9 cellular contexts compared by ENCODE assay signal in genomic region chr10:96758423-96758822, GRCh38. TPM values are rescaled to one million over a fixed set of nuclear protein-coding genes. Genes with fewer than 3 reads are reported as not detected.
DNase-seq lines count a peak whose midpoint lies in the region; ATAC-seq and TF ChIP-seq lines count a peak whose summit lies in the region.
"Had no signal": no experiment of that assay in that cellular context is flagged by ENCODE, and none has a peak within 500 bp of the region (broad histone marks: within the 10 kb centered on the region; RNA-seq: fewer than 3 reads in every experiment).

No MANE protein-coding gene starts in this region.

- H3K4me1 ChIP-seq in gastroesophageal sphincter (no peaks in the 10 kb centered on the region), SK-N-SH (ENCODE audit: control insufficient read depth in 1 of 2, insufficient read depth in 2 of 2, low read depth in 1 of 2, low read length in 1 of 2) (no peaks in the 10 kb centered on the region), tibial nerve (no peaks in the 10 kb centered on the region), esophagus muscularis mucosa (no peaks in the 10 kb centered on the region)

- H3K4me2 ChIP-seq in SK-N-SH: no peak overlapping the region

- H3K27me3 ChIP-seq in HL-60 (ENCODE audit: insufficient read depth, poor library complexity, severe bottlenecking): no peaks in the 10 kb centered on the region
- H3K27me3 ChIP-seq in gastroesophageal sphincter: peaks cover 6% of the 10 kb centered on the region
- H3K27me3 ChIP-seq in SK-N-SH (ENCODE audit: insufficient read depth): no peaks in the 10 kb centered on the region; the same call in 1 of the 2 replicates
- H3K27me3 ChIP-seq in tibial nerve: no peaks in the 10 kb centered on the region
- H3K27me3 ChIP-seq in esophagus muscularis mucosa: no peaks in the 10 kb centered on the region

- no peaks in the 10 kb centered on the region for H3F3A ChIP-seq in SK-N-SH (replicated peaks; ENCODE audit: insufficient read depth)

- POLR2A ChIA-PET in SK-N-SH (lab: Yijun Ruan, JAX): no interaction called here

- TF ChIP-seq POLR2A in gastroesophageal sphincter (IDR thresholded peaks at IDR 0.05) (no peak), tibial nerve (IDR thresholded peaks at IDR 0.05) (no peak), esophagus muscularis mucosa (IDR thresholded peaks at IDR 0.05; ENCODE audit: low read depth) (no peak)

- TF ChIP-seq RAD21 in SK-N-SH (IDR thresholded peaks at IDR 0.05; ENCODE audit: low read length): no peak

- H3K36me3 ChIP-seq in gastroesophageal sphincter (no peaks in the 10 kb centered on the region), SK-N-SH (replicated peaks in 1 of 2; ENCODE audit: control insufficient read depth in 1 of 2, insufficient read depth in 2 of 2, low read length in 1 of 2) (no peaks in the 10 kb centered on the region), tibial nerve (no peaks in the 10 kb centered on the region), esophagus muscularis mucosa (no peaks in the 10 kb centered on the region)

- intact Hi-C loops in esophagus muscularis mucosa (cut with DNase I): no loop called here

- no peaks in the 10 kb centered on the region for H3K9me2 ChIP-seq in SK-N-SH

- no peaks in the 10 kb centered on the region for H3K79me2 ChIP-seq in SK-N-SH (ENCODE audit: insufficient read depth)

- no peaks in the 10 kb centered on the region for H3K9me3 ChIP-seq in gastroesophageal sphincter
- no peaks in the 10 kb centered on the region for H3K9me3 ChIP-seq in SK-N-SH
- no peaks in the 10 kb centered on the region for H3K9me3 ChIP-seq in tibial nerve
- no peaks in the 10 kb centered on the region for H3K9me3 ChIP-seq in esophagus muscularis mucosa

- peak; percentile 90 for ATAC-seq in GM18498 (IDR thresholded peaks at IDR 0.05; ENCODE audit: unreplicated experiment)
- peak; percentile 92 for ATAC-seq in GM21447 (IDR thresholded peaks at IDR 0.05; ENCODE audit: unreplicated experiment)
- peak; percentile 41 for ATAC-seq in gastroesophageal sphincter

- DNase-seq in HL-60 (ENCODE audit: low read depth in 1 of 2, low spot score in 1 of 2) (peak in 1 of 2 experiments; percentile 69), SK-N-SH (no peak), tibial nerve (ENCODE audit: low spot score in 2 of 2) (no peak), SHP77 treated with DMSO at 0.1 percent for 48 hours (lab: John Stamatoyannopoulos, UW) (no peak), esophagus muscularis mucosa (ENCODE audit: extremely low spot score) (no peak)
- DNase-seq: kidney had no signal

- no peaks in the 10 kb centered on the region for H4K20me1 ChIP-seq in SK-N-SH (ENCODE audit: insufficient read depth)

- CTCF ChIA-PET in SK-N-SH (lab: Yijun Ruan, JAX): interaction anchor here (1.2 to 1.3 kb wide), 2 partner anchors 267 to 383 kb away, joined by 4 to 5 read pairs; no protein-coding TSS in a partner anchor

- no peak for TF ChIP-seq EP300 in gastroesophageal sphincter (IDR thresholded peaks at IDR 0.05)
- TF ChIP-seq EP300 in SK-N-SH (IDR thresholded peaks at IDR 0.05; ENCODE audit: borderline replicate concordance in 1 of 2, low read depth in 1 of 2, low read length in 1 of 2): no peak
- TF ChIP-seq EP300 in tibial nerve (IDR thresholded peaks at IDR 0.05): peak in 1 of 2 donors; percentile 43
- TF ChIP-seq EP300 in esophagus muscularis mucosa (IDR thresholded peaks at IDR 0.05): no peak

- H3K4me3 ChIP-seq in HL-60 (replicated peaks; ENCODE audit: insufficient read depth, low read length): no peak overlapping the region
- no peak overlapping the region for H3K4me3 ChIP-seq in gastroesophageal sphincter
- H3K4me3 ChIP-seq in SK-N-SH (ENCODE audit: low read depth in 2 of 2, low read length in 1 of 2): no peak overlapping the region
- H3K4me3 ChIP-seq in tibial nerve: no peak overlapping the region
- H3K4me3 ChIP-seq in esophagus muscularis mucosa: no peak overlapping the region

- H2AFZ ChIP-seq in SK-N-SH (ENCODE audit: low read depth): no peak overlapping the region

- H3K9ac ChIP-seq in SK-N-SH: no peak overlapping the region

- TF ChIP-seq CTCF in HL-60 (IDR thresholded peaks at IDR 0.05; ENCODE audit: insufficient read depth, low read length) (no peak), gastroesophageal sphincter (IDR thresholded peaks at IDR 0.05) (no peak), SK-N-SH (IDR thresholded peaks at IDR 0.05) (no peak), tibial nerve (IDR thresholded peaks at IDR 0.05) (no peak), esophagus muscularis mucosa (IDR thresholded peaks at IDR 0.05) (no peak)

- H3K27ac ChIP-seq in HL-60 (replicated peaks) (0 out of 2 replicates have a peak overlapping the region, but pooled peaks have one; percentile 11), gastroesophageal sphincter (no peak overlapping the region), SK-N-SH (ENCODE audit: low read depth in 2 of 2, low read length in 1 of 2) (no peak overlapping the region), tibial nerve (no peak overlapping the region), esophagus muscularis mucosa (replicated peaks in 1 of 4) (no peak overlapping the region)

- 43 to 67% methylated on average over 1 of the region's 1 CpG for WGBS in gastroesophageal sphincter (ENCODE audit: low coverage in 1 of 2), 2 donors
- 70% methylated on average over 1 of the region's 1 CpG for WGBS in SK-N-SH (ENCODE audit: low lambda C conversion rate)
- 50 to 56% methylated on average over 1 of the region's 1 CpG for WGBS in tibial nerve, 2 donors
- WGBS in esophagus muscularis mucosa: 33% methylated on average over 1 of the region's 1 CpG

TF ChIP-seq in SK-N-SH, 30 proteins besides CTCF, POLR2A, EP300 and RAD21:
- TF ChIP-seq NRF1 (IDR thresholded peaks at IDR 0.05; ENCODE audit: low read depth, low read length): no peak
- TF ChIP-seq FOXJ3 (CRISPR knock-in tag; IDR thresholded peaks at IDR 0.05): no peak
- no peak for TF ChIP-seq JUND (IDR thresholded peaks at IDR 0.05)
- no peak for TF ChIP-seq REST (IDR thresholded peaks at IDR 0.05; ENCODE audit: low read depth, low read length)
- no peak for TF ChIP-seq PBX3 (IDR thresholded peaks at IDR 0.05)
- no peak for TF ChIP-seq YY1 (IDR thresholded peaks at IDR 0.05; ENCODE audit: low read depth)
TF ChIP-seq in SK-N-SH: peak in this region for 0.

RNA-seq across cellular contexts. Expression of gene PIK3AP1, which starts 38.1 kb away (rescaled TPM):
- total RNA-seq in gastroesophageal sphincter (10 to 100 TPM in 1 of 4 donors, 1 to 10 TPM in 3; 3.1 to 15.5 (median 5.5) TPM), tibial nerve (10 to 100 TPM in 3 of 4 donors, 1 to 10 TPM in 1; 7.1 to 21.3 (median 14.2) TPM), esophagus muscularis mucosa (10 to 100 TPM in 2 of 4 donors, 1 to 10 TPM in 2; 4.7 to 16.6 (median 8.8) TPM)
- 0.07 and 0.08 TPM in 2 replicates for polyA plus RNA-seq in SK-N-SH (2012; rRNA removed)
- polyA plus RNA-seq in SK-N-SH (2012; cell fraction: cytosol; rRNA removed): 0.06 and 0.17 TPM in 2 replicates
- 0.02 TPM in 2 replicates for polyA plus RNA-seq in SK-N-SH (2012; cell fraction: nucleus; rRNA removed)

Comparison
In these comparisons a context has a peak if more than half of its experiments do, and no peak if none do; other contexts are left out.
1. ATAC-seq: peak in every context shown above with its lines; median percentile 92 in GM21447; 90 in GM18498; 41 in gastroesophageal sphincter.